24 cellular contexts compared by ENCODE assay signal in the genomic region with DNA sequence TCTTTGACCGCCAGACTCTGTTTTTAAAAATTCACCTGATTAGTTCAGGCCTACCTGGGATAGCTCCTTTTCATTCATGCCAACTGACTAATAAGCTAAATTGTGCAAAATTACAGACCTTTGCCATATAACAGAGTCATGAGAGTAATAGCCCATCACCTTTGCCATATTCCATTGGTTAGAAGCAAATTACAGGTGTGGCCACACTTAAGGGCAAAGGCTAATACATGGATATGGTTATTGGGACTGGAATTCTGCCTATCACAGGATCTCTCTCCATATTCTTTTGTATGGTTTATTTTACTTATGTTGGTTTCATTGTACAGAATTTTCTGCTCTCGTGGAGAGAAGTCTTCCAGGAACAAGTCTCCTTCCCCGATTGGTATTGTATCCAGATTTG.
"Had no signal": no experiment of that assay in that cellular context is flagged by ENCODE, and none has a peak within 500 bp of the region (broad histone marks: within the 10 kb centered on the region; RNA-seq: fewer than 3 reads in every experiment).

No MANE protein-coding gene starts in this region.

- H3K4me3 Mint-ChIP-seq: mesothelial cell of epicardium; nephron; neural progenitor cell; stimulated activated effector memory CD8-positive, alpha-beta T cell treated with anti-CD3 and anti-CD28 coated beads, Interleukin-12 subunit alpha, Interleukin-12 subunit beta, amount 100 ng/mL, for 72 hours; type B pancreatic cell had no signal

- H3K9me3 Mint-ChIP-seq: nephron, type B pancreatic cell had no signal

- H3K4me3 ChIP-seq: dorsolateral prefrontal cortex, gastrocnemius medialis, hepatocyte, left lung, neural progenitor cell, prostate gland, right atrium auricular region, stomach, testis, tibial artery had no signal

- H3K36me3 ChIP-seq: gastrocnemius medialis, left lung, neural progenitor cell, prostate gland, right atrium auricular region, stomach, tibial artery had no signal

- H3K9me3 ChIP-seq: gastrocnemius medialis, left lung, prostate gland, right atrium auricular region, stomach, testis, tibial artery had no signal

- ATAC-seq: gastrocnemius medialis, left lung, sciatic nerve had no signal

- DNase-seq: dorsolateral prefrontal cortex; effector CD4-positive, alpha-beta T cell; gastrocnemius medialis; head of caudate nucleus; kidney; mesenchymal stem cell; naive thymus-derived CD4-positive, alpha-beta T cell; stimulated activated CD4-positive, alpha-beta T cell treated with anti-CD3 and anti-CD28 coated beads, Interleukin-2, amount 100 ng/mL, for 24 hours; stimulated activated CD4-positive, alpha-beta T cell treated with anti-CD3 and anti-CD28 coated beads, Interleukin-4, amount 100 ng/mL, for 24 hours; stimulated activated naive CD4-positive, alpha-beta T cell treated with Interleukin-2 at 50 U/mL for 16 hours; stomach; testis; tibial artery had no signal

- H3K27ac Mint-ChIP-seq: mesothelial cell of epicardium; nephron; neural progenitor cell; stimulated activated effector memory CD8-positive, alpha-beta T cell treated with anti-CD3 and anti-CD28 coated beads, Interleukin-12 subunit alpha, Interleukin-12 subunit beta, amount 100 ng/mL, for 72 hours; type B pancreatic cell had no signal

- H3K36me3 Mint-ChIP-seq: mesothelial cell of epicardium; neural progenitor cell; stimulated activated effector memory CD8-positive, alpha-beta T cell treated with anti-CD3 and anti-CD28 coated beads, Interleukin-12 subunit alpha, Interleukin-12 subunit beta, amount 100 ng/mL, for 72 hours; type B pancreatic cell had no signal

- H3K4me1 ChIP-seq: left lung, parathyroid adenoma, prostate gland, testis had no signal
